Comparison of ENCODE assay signal across 1 cellular context in the genomic region with DNA sequence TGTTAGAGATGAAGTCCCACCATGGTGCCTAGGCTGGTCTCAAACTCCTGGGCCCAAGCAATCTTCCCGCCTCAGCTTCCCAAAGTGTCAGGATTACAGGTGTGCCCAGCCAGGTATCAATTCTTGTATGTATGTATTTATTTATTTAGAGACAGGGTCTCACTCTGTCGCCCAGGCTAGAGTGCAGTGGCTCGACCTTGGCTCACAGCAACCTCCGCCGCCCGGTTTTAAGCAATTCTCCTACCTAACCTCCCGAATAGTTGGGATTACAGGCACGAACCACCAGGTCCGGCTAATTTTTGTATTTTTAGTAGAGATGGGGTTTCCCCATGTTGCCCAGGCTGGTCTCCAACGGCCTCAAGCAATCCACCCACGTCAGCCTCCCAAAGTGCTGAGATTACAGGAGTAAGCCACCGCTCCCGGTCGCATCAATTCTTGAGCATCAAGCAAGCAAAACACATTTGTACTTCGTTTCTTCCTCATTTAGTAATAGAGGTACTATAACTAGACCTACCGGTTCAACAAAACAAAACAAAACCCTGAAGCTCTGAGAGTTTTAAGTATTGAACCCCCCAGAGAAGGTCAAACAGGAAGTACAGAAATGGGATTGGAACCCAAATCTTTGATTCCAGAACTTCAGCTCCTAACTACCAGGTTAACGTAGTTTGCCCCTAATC.
TF ChIP-seq lines count a peak whose summit lies in the region.

No MANE protein-coding gene starts in this region.

TF ChIP-seq in HCT116, 20 proteins besides CTCF, POLR2A, EP300 and RAD21 (continued from another document):
- TF ChIP-seq ZNF274 (IDR thresholded peaks at IDR 0.05; ENCODE audit: low read depth, low read length) (no peak), JUND (IDR thresholded peaks at IDR 0.05) (no peak), TCF7L2 (IDR thresholded peaks at IDR 0.05; ENCODE audit: borderline replicate concordance, extremely low read depth, insufficient read depth, insufficient read length) (no peak), SRF (IDR thresholded peaks at IDR 0.05; ENCODE audit: low read depth) (no peak), EZH2phosphoT487 (IDR thresholded peaks at IDR 0.05; ENCODE audit: borderline replicate concordance) (no peak), CBX3 (IDR thresholded peaks at IDR 0.05; ENCODE audit: low read depth) (no peak), ELF1 (IDR thresholded peaks at IDR 0.05; ENCODE audit: borderline replicate concordance, low read depth) (no peak), POLR2AphosphoS5 (IDR thresholded peaks at IDR 0.05; ENCODE audit: low read depth, low read length) (no peak), FOSL1 (IDR thresholded peaks at IDR 0.05; ENCODE audit: low read depth) (no peak), ZFX (IDR thresholded peaks at IDR 0.05) (no peak), CEBPB (IDR thresholded peaks at IDR 0.05; ENCODE audit: low read depth) (no peak)
- TF ChIP-seq, protein P1, sequence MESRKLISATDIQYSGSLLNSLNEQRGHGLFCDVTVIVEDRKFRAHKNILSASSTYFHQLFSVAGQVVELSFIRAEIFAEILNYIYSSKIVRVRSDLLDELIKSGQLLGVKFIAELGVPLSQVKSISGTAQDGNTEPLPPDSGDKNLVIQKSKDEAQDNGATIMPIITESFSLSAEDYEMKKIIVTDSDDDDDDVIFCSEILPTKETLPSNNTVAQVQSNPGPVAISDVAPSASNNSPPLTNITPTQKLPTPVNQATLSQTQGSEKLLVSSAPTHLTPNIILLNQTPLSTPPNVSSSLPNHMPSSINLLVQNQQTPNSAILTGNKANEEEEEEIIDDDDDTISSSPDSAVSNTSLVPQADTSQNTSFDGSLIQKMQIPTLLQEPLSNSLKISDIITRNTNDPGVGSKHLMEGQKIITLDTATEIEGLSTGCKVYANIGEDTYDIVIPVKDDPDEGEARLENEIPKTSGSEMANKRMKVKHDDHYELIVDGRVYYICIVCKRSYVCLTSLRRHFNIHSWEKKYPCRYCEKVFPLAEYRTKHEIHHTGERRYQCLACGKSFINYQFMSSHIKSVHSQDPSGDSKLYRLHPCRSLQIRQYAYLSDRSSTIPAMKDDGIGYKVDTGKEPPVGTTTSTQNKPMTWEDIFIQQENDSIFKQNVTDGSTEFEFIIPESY (IDR thresholded peaks at IDR 0.05; ENCODE audit: extremely low read depth, insufficient replicate concordance, low read length): no peak
- TF ChIP-seq, protein P2, sequence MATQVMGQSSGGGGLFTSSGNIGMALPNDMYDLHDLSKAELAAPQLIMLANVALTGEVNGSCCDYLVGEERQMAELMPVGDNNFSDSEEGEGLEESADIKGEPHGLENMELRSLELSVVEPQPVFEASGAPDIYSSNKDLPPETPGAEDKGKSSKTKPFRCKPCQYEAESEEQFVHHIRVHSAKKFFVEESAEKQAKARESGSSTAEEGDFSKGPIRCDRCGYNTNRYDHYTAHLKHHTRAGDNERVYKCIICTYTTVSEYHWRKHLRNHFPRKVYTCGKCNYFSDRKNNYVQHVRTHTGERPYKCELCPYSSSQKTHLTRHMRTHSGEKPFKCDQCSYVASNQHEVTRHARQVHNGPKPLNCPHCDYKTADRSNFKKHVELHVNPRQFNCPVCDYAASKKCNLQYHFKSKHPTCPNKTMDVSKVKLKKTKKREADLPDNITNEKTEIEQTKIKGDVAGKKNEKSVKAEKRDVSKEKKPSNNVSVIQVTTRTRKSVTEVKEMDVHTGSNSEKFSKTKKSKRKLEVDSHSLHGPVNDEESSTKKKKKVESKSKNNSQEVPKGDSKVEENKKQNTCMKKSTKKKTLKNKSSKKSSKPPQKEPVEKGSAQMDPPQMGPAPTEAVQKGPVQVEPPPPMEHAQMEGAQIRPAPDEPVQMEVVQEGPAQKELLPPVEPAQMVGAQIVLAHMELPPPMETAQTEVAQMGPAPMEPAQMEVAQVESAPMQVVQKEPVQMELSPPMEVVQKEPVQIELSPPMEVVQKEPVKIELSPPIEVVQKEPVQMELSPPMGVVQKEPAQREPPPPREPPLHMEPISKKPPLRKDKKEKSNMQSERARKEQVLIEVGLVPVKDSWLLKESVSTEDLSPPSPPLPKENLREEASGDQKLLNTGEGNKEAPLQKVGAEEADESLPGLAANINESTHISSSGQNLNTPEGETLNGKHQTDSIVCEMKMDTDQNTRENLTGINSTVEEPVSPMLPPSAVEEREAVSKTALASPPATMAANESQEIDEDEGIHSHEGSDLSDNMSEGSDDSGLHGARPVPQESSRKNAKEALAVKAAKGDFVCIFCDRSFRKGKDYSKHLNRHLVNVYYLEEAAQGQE (IDR thresholded peaks at IDR 0.05; ENCODE audit: low read depth): no peak
